18 cellular contexts compared by ENCODE assay signal in genomic region chr5:96648598-96648997, GRCh38. TPM values are rescaled to one million over a fixed set of nuclear protein-coding genes. Genes with fewer than 3 reads are reported as not detected.
A peak's percentile ranks its signal among the peaks of the same experiment; 100 is the strongest.
DNase-seq lines count a peak whose midpoint lies in the region; ATAC-seq and TF ChIP-seq lines count a peak whose summit lies in the region.
"Had no signal": no experiment of that assay in that cellular context is flagged by ENCODE, and none has a peak within 500 bp of the region (broad histone marks: within the 10 kb centered on the region; RNA-seq: fewer than 3 reads in every experiment).

No MANE protein-coding gene starts in this region.

- H3K9ac ChIP-seq in GM23248 (no peak overlapping the region), fibroblast of lung (ENCODE audit: insufficient read depth, low read length) (no peak overlapping the region), trophoblast cell (ENCODE audit: low read length) (no peak overlapping the region)

- H3K79me1 ChIP-seq in trophoblast cell (ENCODE audit: low read length) = peaks cover 6% of the 10 kb centered on the region

- H3K4me3 ChIP-seq in GM23248 = no peak overlapping the region
- no peak overlapping the region for H3K4me3 ChIP-seq in fibroblast of lung (replicated peaks in 1 of 4; ENCODE audit: control extremely low read depth in 1 of 4, insufficient read depth in 1 of 4, low read depth in 3 of 4, low read length in 4 of 4)
- H3K4me3 ChIP-seq in trophoblast cell (ENCODE audit: low read depth, low read length) = no peak overlapping the region
- H3K4me3 ChIP-seq: esophagus muscularis mucosa, left ventricle myocardium inferior had no signal

- no peaks in the 10 kb centered on the region for H3K27me3 ChIP-seq in GM23248 (replicated peaks; ENCODE audit: insufficient read depth)
- no peaks in the 10 kb centered on the region for H3K27me3 ChIP-seq in fibroblast of lung (ENCODE audit: control insufficient read depth, insufficient read depth, low read length)
- no peaks in the 10 kb centered on the region for H3K27me3 ChIP-seq in trophoblast cell (ENCODE audit: insufficient read depth, low read length)
- H3K27me3 ChIP-seq: esophagus muscularis mucosa had no signal

- no peak for TF ChIP-seq CTCF in fibroblast of lung (conservative IDR thresholded peaks at IDR 0.05 in 1 of 2, IDR thresholded peaks at IDR 0.05 in 1 of 2; ENCODE audit: low read depth in 1 of 2, low read length in 2 of 2)
- TF ChIP-seq CTCF in chondrocyte (IDR thresholded peaks at IDR 0.05) = no peak

- no peaks in the 10 kb centered on the region for H4K20me1 ChIP-seq in GM23248 (ENCODE audit: insufficient read depth)
- no peaks in the 10 kb centered on the region for H4K20me1 ChIP-seq in fibroblast of lung (ENCODE audit: control insufficient read depth, extremely low read depth, insufficient read depth, low read length)

- no peaks in the 10 kb centered on the region for H3K27me3 Mint-ChIP-seq in chondrocyte (ENCODE audit: low read depth)
- H3K27me3 Mint-ChIP-seq: progenitor cell of endocrine pancreas had no signal

- H2AFZ ChIP-seq in GM23248 = no peak overlapping the region
- H2AFZ ChIP-seq in fibroblast of lung (ENCODE audit: low read length) = no peak overlapping the region
- no peak overlapping the region for H2AFZ ChIP-seq in trophoblast cell (ENCODE audit: insufficient read depth, low read length, poor library complexity)

- in situ Hi-C loops in GM23248 (cut with MboI) = no loop called here

- H3K9me3 ChIP-seq in GM23248 (ENCODE audit: low read depth) (no peaks in the 10 kb centered on the region), fibroblast of lung (ENCODE audit: control insufficient read depth, insufficient read depth, low read depth, low read length) (no peaks in the 10 kb centered on the region), trophoblast cell (ENCODE audit: insufficient read depth, low read depth, low read length) (no peaks in the 10 kb centered on the region)
- H3K9me3 ChIP-seq: esophagus muscularis mucosa, left ventricle myocardium inferior had no signal

- no peak overlapping the region for H3K18ac ChIP-seq in trophoblast cell (ENCODE audit: low read length)

- no peak overlapping the region for H3K4ac ChIP-seq in trophoblast cell (ENCODE audit: low read depth, low read length)

- 34 to 38% methylated on average over 4 of the region's 4 CpGs for WGBS in GM23248 (ENCODE audit: low coverage in 1 of 2, low lambda C conversion rate in 2 of 2, missing lambda C conversion rate in 2 of 2), 2 experiments
- no CpG with 5 or more reads among the region's 4 CpGs for WGBS in trophoblast cell (ENCODE audit: extremely low coverage, insufficient coverage, insufficient read length)

- H3F3A ChIP-seq in GM23248 (ENCODE audit: insufficient read depth) = peaks cover 18% of the 10 kb centered on the region

- no peaks in the 10 kb centered on the region for H3K36me3 Mint-ChIP-seq in chondrocyte (ENCODE audit: low read depth)
- H3K36me3 Mint-ChIP-seq: natural killer cell had no signal

- peaks cover 13% of the 10 kb centered on the region for H3K4me1 Mint-ChIP-seq in chondrocyte (ENCODE audit: low read depth)

- H3K4me3 Mint-ChIP-seq in chondrocyte (ENCODE audit: unreplicated experiment) = no peak overlapping the region
- H3K4me3 Mint-ChIP-seq: natural killer cell, T-helper 17 cell had no signal

- no peak overlapping the region for H2BK12ac ChIP-seq in trophoblast cell (ENCODE audit: low read length)

- H2BK120ac ChIP-seq in trophoblast cell (ENCODE audit: insufficient read depth, low read length, poor library complexity) = no peak overlapping the region

- H3K9me3 Mint-ChIP-seq in chondrocyte (ENCODE audit: low read depth) = no peaks in the 10 kb centered on the region
- H3K9me3 Mint-ChIP-seq: natural killer cell had no signal

- H3K27ac ChIP-seq in GM23248 = no peak overlapping the region
- no peak overlapping the region for H3K27ac ChIP-seq in fibroblast of lung (ENCODE audit: insufficient read depth, low read length)
- no peak overlapping the region for H3K27ac ChIP-seq in trophoblast cell (ENCODE audit: low read depth, low read length)
- H3K27ac ChIP-seq: esophagus muscularis mucosa, left ventricle myocardium inferior, RWPE1 had no signal

- no peaks in the 10 kb centered on the region; the same call in 1 of the 2 replicates for H3K9me2 ChIP-seq in GM23248 (ENCODE audit: insufficient read depth)

- no peak overlapping the region for H4K12ac ChIP-seq in trophoblast cell (ENCODE audit: low read depth, low read length)

- H3K36me3 ChIP-seq in GM23248 (ENCODE audit: low read depth) (no peaks in the 10 kb centered on the region), fibroblast of lung (ENCODE audit: control insufficient read depth, insufficient read depth, low read length) (no peaks in the 10 kb centered on the region), trophoblast cell (ENCODE audit: control insufficient read depth in 1 of 2, insufficient read depth in 2 of 2, low read length in 2 of 2) (no peaks in the 10 kb centered on the region)
- H3K36me3 ChIP-seq: esophagus muscularis mucosa, left ventricle myocardium inferior had no signal

- H3K27ac Mint-ChIP-seq in chondrocyte (ENCODE audit: unreplicated experiment) = no peak overlapping the region
- H3K27ac Mint-ChIP-seq: natural killer cell, progenitor cell of endocrine pancreas, T-helper 17 cell had no signal

- H3K14ac ChIP-seq in trophoblast cell (ENCODE audit: low read length) = no peak overlapping the region

- ATAC-seq in GM21576 (IDR thresholded peaks at IDR 0.05; ENCODE audit: unreplicated experiment) (no peak), HG02840 (IDR thresholded peaks at IDR 0.05; ENCODE audit: low FRiP score, unreplicated experiment) (no peak)
- ATAC-seq: natural killer cell, T-helper 17 cell had no signal

- H3K23ac ChIP-seq in trophoblast cell (ENCODE audit: low read length) = no peak overlapping the region

- H3K4me2 ChIP-seq in GM23248 (ENCODE audit: unreplicated experiment) = no peak overlapping the region
- no peak overlapping the region for H3K4me2 ChIP-seq in fibroblast of lung (ENCODE audit: extremely low read depth, insufficient read depth, low read length)
- no peak overlapping the region for H3K4me2 ChIP-seq in trophoblast cell (ENCODE audit: low read length)

- no peak overlapping the region for H4K8ac ChIP-seq in trophoblast cell (ENCODE audit: low read depth, low read length)

- H4K91ac ChIP-seq in trophoblast cell (ENCODE audit: low read depth, low read length) = no peak overlapping the region

- DNase-seq in GM23248 = peak; percentile 55
- peak; percentile 35 for DNase-seq in NCI-H69 (lab: John Stamatoyannopoulos, UW)
- DNase-seq in fibroblast of lung (ENCODE audit: low read depth in 2 of 2) = peak; percentile 40 to 85
- peak; percentile 12 to 36 for DNase-seq in trophoblast cell
- DNase-seq in chondrocyte (ENCODE audit: low spot score) = no peak
- DNase-seq: activated naive CD4-positive, alpha-beta T cell treated with Interleukin-2 at 50 U/mL for 16 hours; C1 segment of cervical spinal cord; DMS79 treated with DMSO at 0.1 percent for 48 hours; left ventricle myocardium inferior; natural killer cell; NCI-H2029; NCI-H748 treated with DMSO at 0.1 percent for 48 hours; T-helper 17 cell had no signal

- no peak overlapping the region for H2BK5ac ChIP-seq in trophoblast cell (ENCODE audit: low read depth, low read length, poor library complexity)

- H3K4me1 ChIP-seq in GM23248 (ENCODE audit: insufficient read depth) (peaks cover 25% of the 10 kb centered on the region), fibroblast of lung (ENCODE audit: control insufficient read depth, extremely low read depth, insufficient read depth, low read length) (peaks cover 2% of the 10 kb centered on the region), trophoblast cell (ENCODE audit: control insufficient read depth in 1 of 2, insufficient read depth in 2 of 2, low read length in 2 of 2) (peaks cover 5 to 10% of the 10 kb centered on the region in 2 experiments)
- H3K4me1 ChIP-seq: esophagus muscularis mucosa, left ventricle myocardium inferior had no signal

- H3K79me2 ChIP-seq in GM23248 (ENCODE audit: insufficient read depth) (no peaks in the 10 kb centered on the region), fibroblast of lung (ENCODE audit: control insufficient read depth, insufficient read depth, low read length) (no peaks in the 10 kb centered on the region), trophoblast cell (ENCODE audit: control insufficient read depth, insufficient read depth, low read length, poor library complexity) (no peaks in the 10 kb centered on the region)

- H2AK5ac ChIP-seq in trophoblast cell (ENCODE audit: low read length) = no peak overlapping the region

RNA-seq across cellular contexts. Expression of gene CAST, which starts 13.6 kb away (rescaled TPM):
- 150 and 179 TPM in 2 replicates for total RNA-seq in GM23248 (2014; rRNA removed; shearing (Covaris generic))
- polyA plus RNA-seq in GM23248 (2016; fragmentation: Nextera tagmentation; extraction: Ambion mirVana) (188 and 196 TPM in 2 replicates), fibroblast of lung (378 TPM in 2 replicates)
- total RNA-seq in fibroblast of lung (153 and 203 TPM in 2 replicates), chondrocyte (131 to 160 TPM (median 137 TPM) in 3 replicates)
- 255 and 278 TPM in 2 replicates for polyA plus RNA-seq in fibroblast of lung (2012)
- 43.3 and 57.6 TPM in 2 replicates for polyA minus RNA-seq in fibroblast of lung (ENCODE audit: low replicate concordance)
- polyA plus RNA-seq in trophoblast cell (2013) = 174 and 186 TPM in 2 replicates
